8 cellular contexts compared by ENCODE assay signal in the genomic region with DNA sequence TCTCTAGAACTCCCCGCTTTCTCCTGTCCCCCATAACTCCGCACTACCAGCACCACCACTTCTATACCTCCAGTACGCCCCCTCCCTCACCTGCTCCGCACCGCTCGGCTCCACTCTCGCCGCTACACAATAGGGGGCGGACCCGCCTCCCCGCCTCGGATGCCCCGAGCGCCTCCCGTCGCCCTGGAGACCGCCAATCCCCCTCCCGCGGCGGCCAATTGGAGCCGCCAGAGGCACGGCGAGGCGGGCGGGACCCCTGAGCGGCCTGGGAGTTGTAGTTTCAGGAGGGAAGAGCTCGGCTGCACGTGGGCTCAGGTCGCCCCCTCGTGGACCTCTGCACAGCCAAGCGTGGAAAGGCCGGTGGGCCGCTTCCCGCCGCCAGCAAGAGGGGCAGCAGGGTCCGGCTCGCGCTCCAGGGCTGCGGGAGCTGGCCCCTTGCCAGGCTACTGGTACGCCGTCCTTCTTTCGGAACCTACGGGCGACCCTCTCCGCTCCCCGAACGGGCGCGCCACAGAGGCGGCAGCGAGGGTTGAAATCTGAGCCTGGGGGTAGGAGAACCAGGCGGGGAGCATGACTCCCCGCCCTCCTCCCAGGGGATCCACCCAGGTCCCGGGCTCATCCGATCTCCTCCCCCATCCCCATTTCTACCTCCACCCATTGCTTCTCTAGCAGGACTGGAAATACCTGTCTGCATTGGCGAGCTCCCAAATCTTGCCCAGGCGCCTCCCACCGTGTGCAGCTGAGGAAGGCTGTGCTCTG. TPM values are rescaled to one million over a fixed set of nuclear protein-coding genes. Genes with fewer than 3 reads are reported as not detected.
DNase-seq lines count a peak whose midpoint lies in the region; ATAC-seq and TF ChIP-seq lines count a peak whose summit lies in the region.

A gene with protein sequence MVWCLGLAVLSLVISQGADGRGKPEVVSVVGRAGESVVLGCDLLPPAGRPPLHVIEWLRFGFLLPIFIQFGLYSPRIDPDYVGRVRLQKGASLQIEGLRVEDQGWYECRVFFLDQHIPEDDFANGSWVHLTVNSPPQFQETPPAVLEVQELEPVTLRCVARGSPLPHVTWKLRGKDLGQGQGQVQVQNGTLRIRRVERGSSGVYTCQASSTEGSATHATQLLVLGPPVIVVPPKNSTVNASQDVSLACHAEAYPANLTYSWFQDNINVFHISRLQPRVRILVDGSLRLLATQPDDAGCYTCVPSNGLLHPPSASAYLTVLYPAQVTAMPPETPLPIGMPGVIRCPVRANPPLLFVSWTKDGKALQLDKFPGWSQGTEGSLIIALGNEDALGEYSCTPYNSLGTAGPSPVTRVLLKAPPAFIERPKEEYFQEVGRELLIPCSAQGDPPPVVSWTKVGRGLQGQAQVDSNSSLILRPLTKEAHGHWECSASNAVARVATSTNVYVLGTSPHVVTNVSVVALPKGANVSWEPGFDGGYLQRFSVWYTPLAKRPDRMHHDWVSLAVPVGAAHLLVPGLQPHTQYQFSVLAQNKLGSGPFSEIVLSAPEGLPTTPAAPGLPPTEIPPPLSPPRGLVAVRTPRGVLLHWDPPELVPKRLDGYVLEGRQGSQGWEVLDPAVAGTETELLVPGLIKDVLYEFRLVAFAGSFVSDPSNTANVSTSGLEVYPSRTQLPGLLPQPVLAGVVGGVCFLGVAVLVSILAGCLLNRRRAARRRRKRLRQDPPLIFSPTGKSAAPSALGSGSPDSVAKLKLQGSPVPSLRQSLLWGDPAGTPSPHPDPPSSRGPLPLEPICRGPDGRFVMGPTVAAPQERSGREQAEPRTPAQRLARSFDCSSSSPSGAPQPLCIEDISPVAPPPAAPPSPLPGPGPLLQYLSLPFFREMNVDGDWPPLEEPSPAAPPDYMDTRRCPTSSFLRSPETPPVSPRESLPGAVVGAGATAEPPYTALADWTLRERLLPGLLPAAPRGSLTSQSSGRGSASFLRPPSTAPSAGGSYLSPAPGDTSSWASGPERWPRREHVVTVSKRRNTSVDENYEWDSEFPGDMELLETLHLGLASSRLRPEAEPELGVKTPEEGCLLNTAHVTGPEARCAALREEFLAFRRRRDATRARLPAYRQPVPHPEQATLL (minus strand): TSS at position 131 of the 759 bp plus-strand sequence. CDS start 2,159 bp downstream, outside the sequence.

- DNase-seq in D341Med (ENCODE audit: low spot score) (peak; percentile 98), NCI-H748 treated with DMSO at 0.1 percent for 48 hours (lab: John Stamatoyannopoulos, UW) (peak; percentile 86), activated T-cell treated with anti-CD3 and anti-CD28 coated beads for 24 hours (ENCODE audit: low read depth) (peak; percentile 72), erythroblast (lab: John Stamatoyannopoulos, UW) (peak; percentile 69 to 75), mucosa of gallbladder (ENCODE audit: low spot score) (peak; percentile 86)
- DNase-seq in stimulated activated CD8-positive, alpha-beta memory T cell treated with anti-CD3 and anti-CD28 coated beads, Interleukin-2, amount 100 ng/mL, for 48 hours (ENCODE audit: low read depth in 2 of 2): peak; percentile 70 to 74

- TF ChIP-seq POLR2A in erythroblast (IDR thresholded peaks at IDR 0.05; ENCODE audit: low read length): no peak

- ATAC-seq in HG03025 (IDR thresholded peaks at IDR 0.05; ENCODE audit: low FRiP score, unreplicated experiment) (peak; percentile 52), GM21367 (IDR thresholded peaks at IDR 0.05; ENCODE audit: unreplicated experiment) (no peak)

RNA-seq across cellular contexts. Expression of the gene that starts here (rescaled TPM):
- 12.4 TPM for total RNA-seq in mucosa of gallbladder
